Comparison of ENCODE assay signal across 8 cellular contexts in genomic region chr2:182715896-182716664, GRCh38. TPM values are rescaled to one million over a fixed set of nuclear protein-coding genes. Genes with fewer than 3 reads are reported as not detected.
DNase-seq lines count a peak whose midpoint lies in the region; ATAC-seq and TF ChIP-seq lines count a peak whose summit lies in the region.

A gene with protein sequence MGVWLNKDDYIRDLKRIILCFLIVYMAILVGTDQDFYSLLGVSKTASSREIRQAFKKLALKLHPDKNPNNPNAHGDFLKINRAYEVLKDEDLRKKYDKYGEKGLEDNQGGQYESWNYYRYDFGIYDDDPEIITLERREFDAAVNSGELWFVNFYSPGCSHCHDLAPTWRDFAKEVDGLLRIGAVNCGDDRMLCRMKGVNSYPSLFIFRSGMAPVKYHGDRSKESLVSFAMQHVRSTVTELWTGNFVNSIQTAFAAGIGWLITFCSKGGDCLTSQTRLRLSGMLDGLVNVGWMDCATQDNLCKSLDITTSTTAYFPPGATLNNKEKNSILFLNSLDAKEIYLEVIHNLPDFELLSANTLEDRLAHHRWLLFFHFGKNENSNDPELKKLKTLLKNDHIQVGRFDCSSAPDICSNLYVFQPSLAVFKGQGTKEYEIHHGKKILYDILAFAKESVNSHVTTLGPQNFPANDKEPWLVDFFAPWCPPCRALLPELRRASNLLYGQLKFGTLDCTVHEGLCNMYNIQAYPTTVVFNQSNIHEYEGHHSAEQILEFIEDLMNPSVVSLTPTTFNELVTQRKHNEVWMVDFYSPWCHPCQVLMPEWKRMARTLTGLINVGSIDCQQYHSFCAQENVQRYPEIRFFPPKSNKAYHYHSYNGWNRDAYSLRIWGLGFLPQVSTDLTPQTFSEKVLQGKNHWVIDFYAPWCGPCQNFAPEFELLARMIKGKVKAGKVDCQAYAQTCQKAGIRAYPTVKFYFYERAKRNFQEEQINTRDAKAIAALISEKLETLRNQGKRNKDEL (plus strand): TSS chr2:182716257. CDS start chr2:182718087, 1,830 bp downstream.

- H3K9ac ChIP-seq in KMS-11: peak within 1 kb of the TSS; percentile 69

- peak; percentile 79 for ATAC-seq in GM21786 (IDR thresholded peaks at IDR 0.05; ENCODE audit: unreplicated experiment)
- peak; percentile 91 for ATAC-seq in stimulated activated naive CD8-positive, alpha-beta T cell treated with anti-CD3 and anti-CD28 coated beads, Interleukin-15, amount 100 ng/mL, for 72 hours

- H3K27me3 Mint-ChIP-seq in activated T-helper 2 cell treated with anti-CD3 and anti-CD28 coated beads, Interferon-gamma antibody, Interleukin-2, Interleukin-4, amounts not matched to agents 10 μg/mL and 5 μg/mL and 100 μg/mL, durations not matched to agents 14 hours and 24 hours and 36 hours (ENCODE audit: low read depth): peaks cover 16% of the 10 kb centered on the region
- no peaks in the 10 kb centered on the region for H3K27me3 Mint-ChIP-seq in nephron progenitor cell (ENCODE audit: low read depth, poor library complexity)
- peaks cover 11% of the 10 kb centered on the region for H3K27me3 Mint-ChIP-seq in stimulated activated naive CD8-positive, alpha-beta T cell treated with anti-CD3 and anti-CD28 coated beads, Interleukin-15, amount 100 ng/mL, for 72 hours

- peak within 1 kb of the TSS; percentile 63 for H3K27ac ChIP-seq in KMS-11

- no peaks in the 10 kb centered on the region for H3K27me3 ChIP-seq in KMS-11 (ENCODE audit: insufficient read depth, low read depth)

- H3K27ac Mint-ChIP-seq in activated T-helper 2 cell treated with anti-CD3 and anti-CD28 coated beads, Interferon-gamma antibody, Interleukin-2, Interleukin-4, amounts not matched to agents 10 μg/mL and 5 μg/mL and 100 μg/mL, durations not matched to agents 14 hours and 24 hours and 36 hours: no peak within 1 kb of the TSS
- H3K27ac Mint-ChIP-seq in nephron progenitor cell: no peak within 1 kb of the TSS
- H3K27ac Mint-ChIP-seq in stimulated activated naive CD8-positive, alpha-beta T cell treated with anti-CD3 and anti-CD28 coated beads, Interleukin-15, amount 100 ng/mL, for 72 hours: no peak within 1 kb of the TSS

- no peak within 1 kb of the TSS for H3K4me3 Mint-ChIP-seq in activated T-helper 2 cell treated with anti-CD3 and anti-CD28 coated beads, Interferon-gamma antibody, Interleukin-2, Interleukin-4, amounts not matched to agents 10 μg/mL and 5 μg/mL and 100 μg/mL, durations not matched to agents 14 hours and 24 hours and 36 hours (ENCODE audit: low read depth)
- H3K4me3 Mint-ChIP-seq in nephron progenitor cell: no peak within 1 kb of the TSS
- H3K4me3 Mint-ChIP-seq in stimulated activated naive CD8-positive, alpha-beta T cell treated with anti-CD3 and anti-CD28 coated beads, Interleukin-15, amount 100 ng/mL, for 72 hours: no peak within 1 kb of the TSS

- DNase-seq in Daoy (ENCODE audit: low read depth): peak; percentile 91
- DNase-seq in RPMI7951 (ENCODE audit: low read depth): peak; percentile 88
- peak; percentile 84 for DNase-seq in activated T-helper 2 cell treated with anti-CD3 and anti-CD28 coated beads, Interferon-gamma antibody, Interleukin-2, Interleukin-4, amounts not matched to agents 10 μg/mL and 5 μg/mL and 100 μg/mL, durations not matched to agents 14 hours and 24 hours and 36 hours (ENCODE audit: low spot score)
- DNase-seq in fibroblast of the aortic adventitia (ENCODE audit: low read depth): peak; percentile 90
- DNase-seq in nephron progenitor cell: peak; percentile 94
- DNase-seq in stimulated activated naive CD8-positive, alpha-beta T cell treated with anti-CD3 and anti-CD28 coated beads, Interleukin-15, amount 100 ng/mL, for 72 hours: peak; percentile 83 to 87

- no peaks in the 10 kb centered on the region for H3K9me3 Mint-ChIP-seq in activated T-helper 2 cell treated with anti-CD3 and anti-CD28 coated beads, Interferon-gamma antibody, Interleukin-2, Interleukin-4, amounts not matched to agents 10 μg/mL and 5 μg/mL and 100 μg/mL, durations not matched to agents 14 hours and 24 hours and 36 hours
- no peaks in the 10 kb centered on the region for H3K9me3 Mint-ChIP-seq in nephron progenitor cell
- H3K9me3 Mint-ChIP-seq in stimulated activated naive CD8-positive, alpha-beta T cell treated with anti-CD3 and anti-CD28 coated beads, Interleukin-15, amount 100 ng/mL, for 72 hours: no peaks in the 10 kb centered on the region

- intact Hi-C loops in activated T-helper 2 cell treated with anti-CD3 and anti-CD28 coated beads, Interferon-gamma antibody, Interleukin-2, Interleukin-4, amounts not matched to agents 10 μg/mL and 5 μg/mL and 100 μg/mL, durations not matched to agents 14 hours and 24 hours and 36 hours (cut with micrococcal nuclease): loop anchor here (1.0 to 5.0 kb wide), 3 partner anchors 322 to 408 kb away; partner anchors contain the start of genes DUSP19, NCKAP1 and NUP35

- peaks cover 32% of the 10 kb centered on the region for H3K4me1 ChIP-seq in KMS-11 (ENCODE audit: low read depth, poor library complexity, severe bottlenecking)

- H3K79me2 ChIP-seq in KMS-11 (ENCODE audit: insufficient read depth, low read depth): peaks cover 7% of the 10 kb centered on the region; the same call in 1 of the 2 replicates

- peak within 1 kb of the TSS; percentile 75 for H3K4me2 ChIP-seq in KMS-11

- peak within 1 kb of the TSS; percentile 80 for H2AFZ ChIP-seq in KMS-11 (ENCODE audit: low read depth)

- no peaks in the 10 kb centered on the region for H4K20me1 ChIP-seq in KMS-11 (ENCODE audit: insufficient read depth)

- 0 out of 2 replicates have a peak, but pooled peaks cover under 1% of the 10 kb centered on the region for H3K36me3 ChIP-seq in KMS-11 (ENCODE audit: insufficient read depth)

- TF ChIP-seq CTCF in KMS-11 (conservative IDR thresholded peaks at IDR 0.05; ENCODE audit: low read depth, low read length) (no peak), fibroblast of the aortic adventitia (IDR thresholded peaks at IDR 0.05; ENCODE audit: insufficient read depth, low read length) (no peak), nephron progenitor cell (IDR thresholded peaks at IDR 0.05) (no peak)

- peaks cover 5% of the 10 kb centered on the region for H3K4me1 Mint-ChIP-seq in activated T-helper 2 cell treated with anti-CD3 and anti-CD28 coated beads, Interferon-gamma antibody, Interleukin-2, Interleukin-4, amounts not matched to agents 10 μg/mL and 5 μg/mL and 100 μg/mL, durations not matched to agents 14 hours and 24 hours and 36 hours (ENCODE audit: low read depth)
- H3K4me1 Mint-ChIP-seq in nephron progenitor cell: no peaks in the 10 kb centered on the region
- H3K4me1 Mint-ChIP-seq in stimulated activated naive CD8-positive, alpha-beta T cell treated with anti-CD3 and anti-CD28 coated beads, Interleukin-15, amount 100 ng/mL, for 72 hours: peaks cover 10% of the 10 kb centered on the region

- peak within 1 kb of the TSS; percentile 79 for H3K4me3 ChIP-seq in KMS-11 (IDR thresholded peaks at IDR 0.05; ENCODE audit: insufficient read depth, low read depth, low read length)
- H3K4me3 ChIP-seq in fibroblast of the aortic adventitia (ENCODE audit: low read depth, low read length): peak within 1 kb of the TSS; percentile 93

- H3K36me3 Mint-ChIP-seq in activated T-helper 2 cell treated with anti-CD3 and anti-CD28 coated beads, Interferon-gamma antibody, Interleukin-2, Interleukin-4, amounts not matched to agents 10 μg/mL and 5 μg/mL and 100 μg/mL, durations not matched to agents 14 hours and 24 hours and 36 hours (ENCODE audit: low read depth): peaks cover 12% of the 10 kb centered on the region
- peaks cover 12% of the 10 kb centered on the region for H3K36me3 Mint-ChIP-seq in nephron progenitor cell (ENCODE audit: low read depth)

RNA-seq across cellular contexts. Expression of the gene that starts here (rescaled TPM):
- total RNA-seq in Daoy (2014; rRNA removed; shearing (Covaris generic)): 57.9 and 82.8 TPM in 2 replicates
- total RNA-seq in RPMI7951 (2014; rRNA removed; shearing (Covaris generic)): 86.6 and 96.5 TPM in 2 replicates
- 63.5 and 64.6 TPM in 2 replicates for total RNA-seq in activated T-helper 2 cell treated with anti-CD3 and anti-CD28 coated beads, Interferon-gamma antibody, Interleukin-2, Interleukin-4, amounts not matched to agents 10 μg/mL and 5 μg/mL and 100 μg/mL, durations not matched to agents 14 hours and 24 hours and 36 hours
- total RNA-seq in fibroblast of the aortic adventitia (ENCODE audit: low replicate concordance): 184 and 413 TPM in 2 replicates

Comparison
In these comparisons a context has a peak if more than half of its experiments do, and no peak if none do; other contexts are left out.
1. Peak in every context shown above with its lines: DNase-seq, ATAC-seq, H3K4me3 ChIP-seq and H3K27ac ChIP-seq.